ENCODE assay signal across 18 cellular contexts in the genomic region with DNA sequence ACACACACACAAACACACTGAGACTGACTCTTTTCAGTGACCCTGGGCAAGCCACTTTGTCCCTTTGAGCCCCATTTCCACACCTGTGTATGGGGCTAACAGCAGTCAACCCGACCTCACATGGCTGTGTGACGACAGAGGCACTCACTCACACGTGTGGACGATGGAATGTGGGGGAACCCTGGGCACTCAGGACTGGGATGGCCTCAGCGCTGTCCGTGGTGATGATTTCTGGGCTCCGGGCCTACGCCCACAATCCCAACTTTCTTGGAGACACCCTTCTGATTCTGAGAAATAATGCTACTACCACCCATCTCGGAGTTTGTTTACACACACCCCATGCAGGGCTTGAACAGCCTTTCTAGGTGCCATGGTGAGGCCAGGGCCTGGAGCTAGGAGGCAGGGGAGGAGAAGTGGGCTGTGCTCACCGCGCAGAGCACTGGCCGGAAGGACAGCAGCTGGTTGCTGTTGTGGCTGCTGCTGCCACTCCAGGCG. TPM values are rescaled to one million over a fixed set of nuclear protein-coding genes. Genes with fewer than 3 reads are reported as not detected.
DNase-seq lines count a peak whose midpoint lies in the region; ATAC-seq, FAIRE-seq and TF ChIP-seq lines count a peak whose summit lies in the region.
"Had no signal": no experiment of that assay in that cellular context is flagged by ENCODE, and none has a peak within 500 bp of the region (broad histone marks: within the 10 kb centered on the region; RNA-seq: fewer than 3 reads in every experiment).

No MANE protein-coding gene starts in this region.

- ATAC-seq in A549: 0 out of 6 replicates have a peak, but pooled peaks of 1 of the 2 experiments have one; percentile 27
- ATAC-seq in HG02870 (IDR thresholded peaks at IDR 0.05; ENCODE audit: unreplicated experiment): no peak
- ATAC-seq: activated CD8-positive, alpha-beta memory T cell treated with anti-CD3 and anti-CD28 coated beads, Interleukin-2, amount 10 ng/mL, durations not matched to agents 7 days and 5 days had no signal

- TF ChIP-seq RAD21 in A549 (conservative IDR thresholded peaks at IDR 0.05 in 1 of 2, IDR thresholded peaks at IDR 0.05 in 1 of 2): no peak

- FAIRE-seq in A549 (lab: Jason Lieb, UNC): no peak
- no peak for FAIRE-seq in H54 (lab: Jason Lieb, UNC)

- H3K36me3 ChIP-seq in A673 (ENCODE audit: insufficient read depth, low read length, poor library complexity, severe bottlenecking): no peaks in the 10 kb centered on the region

- CTCF ChIA-PET in A549 (lab: Yijun Ruan, JAX): interaction anchor here (1.2 to 6.2 kb wide), 7 partner anchors 10 to 138 kb away, joined by 3 to 57 read pairs (median 7); no protein-coding TSS in a partner anchor
- CTCF ChIA-PET in A673 (lab: Charles Lee): interaction anchor here (0.5 kb wide), 1 partner anchor 13 kb away, joined by 3 read pairs; no protein-coding TSS in a partner anchor

- BruUV-seq in A673 (replicated peaks; lab: Mats Ljungman, UMichigan): no TSS peak

- H3K27me3 ChIP-seq in A673 (replicated peaks; ENCODE audit: insufficient read depth, low read depth, low read length, poor library complexity): peaks cover 54% of the 10 kb centered on the region

- H3K4me3 ChIP-seq in A549: no peak overlapping the region
- no peak overlapping the region for H3K4me3 ChIP-seq in A673 (ENCODE audit: low read depth, low read length, poor library complexity, severe bottlenecking)
- H3K4me3 ChIP-seq: dorsolateral prefrontal cortex had no signal

- WGBS in A549 (ENCODE audit: missing lambda C conversion rate): 47% methylated on average over 13 of the region's 13 CpGs

- no peak for TF ChIP-seq EP300 in A549 (IDR thresholded peaks at IDR 0.05)

- TF ChIP-seq CTCF in A549 (IDR thresholded peaks at IDR 0.05): no peak
- TF ChIP-seq CTCF in A673 (conservative IDR thresholded peaks at IDR 0.05; ENCODE audit: low read depth, low read length): no peak

- H3K27ac ChIP-seq in A549 (no peak overlapping the region), A673 (ENCODE audit: low read depth, low read length, poor library complexity, severe bottlenecking) (no peak overlapping the region), caudate nucleus (ENCODE audit: low read depth, low read length) (no peak overlapping the region)
- H3K27ac ChIP-seq: dorsolateral prefrontal cortex had no signal

- H3K4me2 ChIP-seq in A549: no peak overlapping the region

- DNase-seq in A549 (ENCODE audit: low read depth in 1 of 2, low spot score in 1 of 2) (no peak), H54 (ENCODE audit: insufficient read length, low spot score) (peak; percentile 65), amniotic epithelial cell (ENCODE audit: low read depth) (peak; percentile 54), hepatic stellate cell (ENCODE audit: low spot score) (peak; percentile 68), hypothalamus (lab: John Stamatoyannopoulos, UW) (no peak), A673 (ENCODE audit: low spot score) (no peak), caudate nucleus (lab: John Stamatoyannopoulos, UW) (no peak)
- DNase-seq: activated CD8-positive, alpha-beta memory T cell treated with anti-CD3 and anti-CD28 coated beads, Interleukin-2, amount 10 ng/mL, durations not matched to agents 7 days and 5 days; activated naive CD8-positive, alpha-beta T cell treated with anti-CD3 and anti-CD28 coated beads for 36 hours; dorsolateral prefrontal cortex; GF-D8; head of caudate nucleus; NCI-H345; stimulated activated CD4-positive, alpha-beta T cell treated with anti-CD3 and anti-CD28 coated beads, Interleukin-4, amount 100 ng/mL, for 24 hours; stimulated activated naive CD4-positive, alpha-beta T cell treated with Interleukin-2 at 50 U/mL for 16 hours had no signal

- POLR2A ChIA-PET in A549 (lab: Yijun Ruan, JAX) (no interaction called here), A673 (lab: Charles Lee; ENCODE audit: low non-redundant PET) (no interaction called here)

- H3K9me3 ChIP-seq in A549 (no peaks in the 10 kb centered on the region), A673 (ENCODE audit: low read depth, low read length, poor library complexity, severe bottlenecking) (no peaks in the 10 kb centered on the region)

- H3K4me1 ChIP-seq in A549: peaks cover 8% of the 10 kb centered on the region
- peaks cover 16% of the 10 kb centered on the region for H3K4me1 ChIP-seq in A673 (ENCODE audit: insufficient read depth, low read length, poor library complexity, severe bottlenecking)

- TF ChIP-seq POLR2A in A549 (IDR thresholded peaks at IDR 0.05; ENCODE audit: low read length) (no peak), H54 (IDR thresholded peaks at IDR 0.05; ENCODE audit: low read depth, low read length) (no peak)

- intact Hi-C loops in A673 (cut with micrococcal nuclease; ENCODE audit: unreplicated experiment): no loop called here

TF ChIP-seq in A549, 52 proteins besides CTCF, POLR2A, EP300 and RAD21:
- TF ChIP-seq, protein P1, sequence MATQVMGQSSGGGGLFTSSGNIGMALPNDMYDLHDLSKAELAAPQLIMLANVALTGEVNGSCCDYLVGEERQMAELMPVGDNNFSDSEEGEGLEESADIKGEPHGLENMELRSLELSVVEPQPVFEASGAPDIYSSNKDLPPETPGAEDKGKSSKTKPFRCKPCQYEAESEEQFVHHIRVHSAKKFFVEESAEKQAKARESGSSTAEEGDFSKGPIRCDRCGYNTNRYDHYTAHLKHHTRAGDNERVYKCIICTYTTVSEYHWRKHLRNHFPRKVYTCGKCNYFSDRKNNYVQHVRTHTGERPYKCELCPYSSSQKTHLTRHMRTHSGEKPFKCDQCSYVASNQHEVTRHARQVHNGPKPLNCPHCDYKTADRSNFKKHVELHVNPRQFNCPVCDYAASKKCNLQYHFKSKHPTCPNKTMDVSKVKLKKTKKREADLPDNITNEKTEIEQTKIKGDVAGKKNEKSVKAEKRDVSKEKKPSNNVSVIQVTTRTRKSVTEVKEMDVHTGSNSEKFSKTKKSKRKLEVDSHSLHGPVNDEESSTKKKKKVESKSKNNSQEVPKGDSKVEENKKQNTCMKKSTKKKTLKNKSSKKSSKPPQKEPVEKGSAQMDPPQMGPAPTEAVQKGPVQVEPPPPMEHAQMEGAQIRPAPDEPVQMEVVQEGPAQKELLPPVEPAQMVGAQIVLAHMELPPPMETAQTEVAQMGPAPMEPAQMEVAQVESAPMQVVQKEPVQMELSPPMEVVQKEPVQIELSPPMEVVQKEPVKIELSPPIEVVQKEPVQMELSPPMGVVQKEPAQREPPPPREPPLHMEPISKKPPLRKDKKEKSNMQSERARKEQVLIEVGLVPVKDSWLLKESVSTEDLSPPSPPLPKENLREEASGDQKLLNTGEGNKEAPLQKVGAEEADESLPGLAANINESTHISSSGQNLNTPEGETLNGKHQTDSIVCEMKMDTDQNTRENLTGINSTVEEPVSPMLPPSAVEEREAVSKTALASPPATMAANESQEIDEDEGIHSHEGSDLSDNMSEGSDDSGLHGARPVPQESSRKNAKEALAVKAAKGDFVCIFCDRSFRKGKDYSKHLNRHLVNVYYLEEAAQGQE (IDR thresholded peaks at IDR 0.05): peak; percentile 83
- TF ChIP-seq GATA3 (IDR thresholded peaks at IDR 0.05; ENCODE audit: borderline replicate concordance) (no peak), CHD2 (IDR thresholded peaks at IDR 0.05; ENCODE audit: low read length, partially characterized antibody) (no peak)
TF ChIP-seq in A549: peak in this region for 1.

RNA-seq across cellular contexts. Expression of a gene that starts 1.5 kb away (rescaled TPM):
- polyA plus RNA-seq in A549 (2011; rRNA removed) (not detected in 2 replicates), A549 (2017; fragmentation: RNase III; extraction: RNeasy Plus Mini Kit Qiagen cat#74134 plus additional on column Dnase treatment) (not detected in 3 replicates)
- polyA plus RNA-seq in A549 (2012; cell fraction: cytosol; rRNA removed): not detected in 2 replicates
- polyA plus RNA-seq in A549 (2012; cell fraction: nucleus; rRNA removed): not detected in 2 replicates
- not detected in 2 replicates for polyA minus RNA-seq in A549 (2011; rRNA and poly(A)+ RNA removed)
- 1.1 and 1.3 TPM in 2 replicates for total RNA-seq in A673 (2021)
- total RNA-seq: activated CD8-positive, alpha-beta memory T cell treated with anti-CD3 and anti-CD28 coated beads, Interleukin-2, amount 10 ng/mL, durations not matched to agents 7 days and 5 days; activated naive CD8-positive, alpha-beta T cell treated with anti-CD3 and anti-CD28 coated beads for 36 hours; mesothelial cell of epicardium; pulmonary artery endothelial cell had no signal

RNA-seq across cellular contexts. Expression of a gene that starts 6.7 kb away (rescaled TPM):
- polyA plus RNA-seq in A549 (2011; rRNA removed): not detected in 2 replicates
- polyA plus RNA-seq in A549 (2012; cell fraction: cytosol; rRNA removed): not detected in 2 replicates
- not detected in 2 replicates for polyA plus RNA-seq in A549 (2012; cell fraction: nucleus; rRNA removed)
- polyA plus RNA-seq in A549 (2017; fragmentation: RNase III; extraction: RNeasy Plus Mini Kit Qiagen cat#74134 plus additional on column Dnase treatment): not detected in 3 replicates
- not detected in 2 replicates for polyA minus RNA-seq in A549 (2011; rRNA and poly(A)+ RNA removed)
- total RNA-seq in A673 (2021): 8.0 and 12.6 TPM in 2 replicates
- total RNA-seq: activated CD8-positive, alpha-beta memory T cell treated with anti-CD3 and anti-CD28 coated beads, Interleukin-2, amount 10 ng/mL, durations not matched to agents 7 days and 5 days; activated naive CD8-positive, alpha-beta T cell treated with anti-CD3 and anti-CD28 coated beads for 36 hours; pulmonary artery endothelial cell had no signal

RNA-seq across cellular contexts. Expression of a gene that starts 32.3 kb away (rescaled TPM):
- polyA plus RNA-seq in A549 (2011; rRNA removed): 0.77 and 0.94 TPM in 2 replicates
- 0.58 and 0.79 TPM in 2 replicates for polyA plus RNA-seq in A549 (2012; cell fraction: cytosol; rRNA removed)
- polyA plus RNA-seq in A549 (2012; cell fraction: nucleus; rRNA removed): 0.47 and 0.72 TPM in 2 replicates
- polyA plus RNA-seq in A549 (2017; fragmentation: RNase III; extraction: RNeasy Plus Mini Kit Qiagen cat#74134 plus additional on column Dnase treatment): 0.43 to 0.73 TPM (median 0.63 TPM) in 3 replicates
- polyA minus RNA-seq in A549 (2011; rRNA and poly(A)+ RNA removed): 1.2 and 1.3 TPM in 2 replicates
- 0.37 and 0.44 TPM in 2 replicates for total RNA-seq in A673 (2021)
- total RNA-seq: activated CD8-positive, alpha-beta memory T cell treated with anti-CD3 and anti-CD28 coated beads, Interleukin-2, amount 10 ng/mL, durations not matched to agents 7 days and 5 days; activated naive CD8-positive, alpha-beta T cell treated with anti-CD3 and anti-CD28 coated beads for 36 hours; pulmonary artery endothelial cell had no signal

RNA-seq across cellular contexts. Expression of a gene that starts 49.6 kb away (rescaled TPM):
- 0.09 and 0.12 TPM in 2 replicates for polyA plus RNA-seq in A549 (2011; rRNA removed)
- polyA plus RNA-seq in A549 (2012; cell fraction: cytosol; rRNA removed): 0.08 and 0.09 TPM in 2 replicates
- 0.15 and 0.23 TPM in 2 replicates for polyA plus RNA-seq in A549 (2012; cell fraction: nucleus; rRNA removed)
- 0.14 to 0.28 TPM (median 0.22 TPM) in 3 replicates for polyA plus RNA-seq in A549 (2017; fragmentation: RNase III; extraction: RNeasy Plus Mini Kit Qiagen cat#74134 plus additional on column Dnase treatment)
- not detected in 2 replicates for polyA minus RNA-seq in A549 (2011; rRNA and poly(A)+ RNA removed)
- 0.13 and 0.83 TPM in 2 replicates for total RNA-seq in A673 (2021)
- total RNA-seq: activated CD8-positive, alpha-beta memory T cell treated with anti-CD3 and anti-CD28 coated beads, Interleukin-2, amount 10 ng/mL, durations not matched to agents 7 days and 5 days; activated naive CD8-positive, alpha-beta T cell treated with anti-CD3 and anti-CD28 coated beads for 36 hours; mesothelial cell of epicardium had no signal

Comparison
In these comparisons a context has a peak if more than half of its experiments do, and no peak if none do; other contexts are left out.
1. DNase-seq: peak in H54 (single experiment), amniotic epithelial cell (single experiment) and hepatic stellate cell (single experiment); none in A549 (0 of 2), hypothalamus (0 of 51), A673 (single experiment) and caudate nucleus (0 of 61).